ENCODE assay signal across 23 cellular contexts in the genomic region with DNA sequence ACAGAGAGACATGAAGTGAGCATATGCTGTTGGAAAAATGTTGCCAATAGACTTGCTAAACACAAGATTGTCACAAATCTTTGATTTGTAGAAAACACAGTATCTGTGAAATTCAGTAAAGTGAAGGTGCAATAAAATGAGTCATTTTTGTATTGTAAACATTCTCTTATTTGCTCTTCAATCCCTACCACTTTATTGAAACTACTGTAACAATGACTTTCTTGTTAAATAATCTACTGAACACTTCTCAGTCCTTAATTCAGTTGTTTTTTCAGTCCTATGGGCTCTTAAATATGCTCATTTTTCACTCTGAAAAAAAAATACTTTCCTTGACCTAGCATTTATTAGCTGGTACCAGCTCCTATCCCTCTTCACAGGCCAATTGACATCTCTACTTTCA.
"Had no signal": no experiment of that assay in that cellular context is flagged by ENCODE, and none has a peak within 500 bp of the region (broad histone marks: within the 10 kb centered on the region; RNA-seq: fewer than 3 reads in every experiment).

No MANE protein-coding gene starts in this region.

- DNase-seq: Karpas-422, KG1, MV-4-11, NCI-H1048, NCI-H1105, NCI-H1417 treated with DMSO at 0.1 percent for 48 hours, NCI-H146, NCI-H1694 treated with DMSO at 0.1 percent for 48 hours, NCI-H1930, NCI-H2081, NCI-H2107, NCI-H2171, NCI-H226, NCI-H446, NCI-H510A, NCI-H524 treated with DMSO at 0.1 percent for 48 hours, NCI-H69, NCI-H774, SHP77, SK-N-SH, SW 1271, T-cell had no signal

- H3K4me3 Mint-ChIP-seq: T-cell had no signal

- H3K36me3 Mint-ChIP-seq: T-cell had no signal

- H3K4me1 Mint-ChIP-seq: T-cell had no signal

- H3K27ac Mint-ChIP-seq: T-cell had no signal

- H3K27me3 Mint-ChIP-seq: T-cell had no signal

- ATAC-seq: Panc1, T-cell had no signal
